8 cellular contexts compared by ENCODE assay signal in the genomic region with DNA sequence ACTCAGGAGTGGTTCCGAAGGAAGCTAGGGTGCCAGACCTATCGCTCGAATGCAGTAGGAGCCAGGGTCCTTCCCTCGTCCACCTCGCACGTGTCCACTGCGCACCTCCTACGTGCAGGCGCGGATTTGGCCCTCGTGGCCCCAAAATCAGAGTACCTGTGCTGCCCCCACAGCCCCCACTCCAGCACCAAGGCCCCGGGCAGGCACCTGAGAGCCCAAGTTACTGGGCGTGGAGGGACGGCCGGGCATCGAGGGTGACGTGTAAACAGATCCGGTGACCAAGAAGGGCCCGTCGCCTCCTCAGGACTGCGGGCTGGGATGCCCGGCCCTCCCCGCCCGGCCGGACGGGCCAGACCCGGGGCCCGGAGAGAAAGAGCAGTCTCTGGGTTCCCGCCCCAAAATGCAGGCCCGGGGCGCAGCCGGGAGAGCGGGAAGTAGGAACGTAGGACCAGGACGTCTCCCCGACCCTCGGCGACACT. TPM values are rescaled to one million over a fixed set of nuclear protein-coding genes. Genes with fewer than 3 reads are reported as not detected.
DNase-seq lines count a peak whose midpoint lies in the region; ATAC-seq and TF ChIP-seq lines count a peak whose summit lies in the region.

No MANE protein-coding gene starts in this region.

- peaks cover 26% of the 10 kb centered on the region for H3F3A ChIP-seq in MM.1S (ENCODE audit: insufficient read depth, low read length)

- H3K9ac ChIP-seq in MM.1S (ENCODE audit: low read length): peak overlapping the region; percentile 91
- peak overlapping the region; percentile 74 for H3K9ac ChIP-seq in mucosa of stomach (ENCODE audit: low read length)

- H3K9me3 ChIP-seq in MM.1S (replicated peaks; ENCODE audit: insufficient read depth, low read length) (no peaks in the 10 kb centered on the region), mucosa of stomach (ENCODE audit: control insufficient read depth, low read length) (no peaks in the 10 kb centered on the region)

- no peak for DNase-seq in activated CD4-positive, alpha-beta T cell treated with anti-CD3 and anti-CD28 coated beads, Interleukin-2, amount 10 ng/mL, durations not matched to agents 24 days and 14 days
- no peak for DNase-seq in activated CD4-positive, alpha-beta T cell treated with anti-CD3 and anti-CD28 coated beads, Interleukin-2, amount 50 U/mL, for 1 hour
- DNase-seq in MM.1S (no peak), dorsolateral prefrontal cortex (no peak), medulla oblongata (ENCODE audit: extremely low spot score) (no peak), OCI-M1 (lab: John Stamatoyannopoulos, UW) (no peak)

- no peaks in the 10 kb centered on the region for H3K9me2 ChIP-seq in MM.1S (replicated peaks; ENCODE audit: insufficient read depth, low read length)

- H3K36me3 ChIP-seq in MM.1S (replicated peaks; ENCODE audit: insufficient read depth, low read length) (no peaks in the 10 kb centered on the region; the same call in 1 of the 2 replicates), mucosa of stomach (ENCODE audit: control insufficient read depth, insufficient read depth, low read length) (peaks cover 8% of the 10 kb centered on the region)

- H3K9me3 Mint-ChIP-seq in activated CD4-positive, alpha-beta T cell treated with anti-CD3 and anti-CD28 coated beads, Interleukin-2, amount 10 ng/mL, durations not matched to agents 24 days and 14 days: no peaks in the 10 kb centered on the region

- peaks cover 25% of the 10 kb centered on the region for H3K36me3 Mint-ChIP-seq in activated CD4-positive, alpha-beta T cell treated with anti-CD3 and anti-CD28 coated beads, Interleukin-2, amount 10 ng/mL, durations not matched to agents 24 days and 14 days (ENCODE audit: low read depth)

- TF ChIP-seq CTCF in MM.1S (IDR thresholded peaks at IDR 0.05; ENCODE audit: low read length) (no peak), dorsolateral prefrontal cortex (IDR thresholded peaks at IDR 0.05 in 54 of 56, conservative IDR thresholded peaks at IDR 0.05 in 2 of 56; ENCODE audit: low read depth in 1 of 56, partially characterized antibody in 56 of 56) (no peak)

- H3K27me3 Mint-ChIP-seq in activated CD4-positive, alpha-beta T cell treated with anti-CD3 and anti-CD28 coated beads, Interleukin-2, amount 10 ng/mL, durations not matched to agents 24 days and 14 days: no peaks in the 10 kb centered on the region

- H3K27me3 ChIP-seq in MM.1S (replicated peaks; ENCODE audit: insufficient read depth, low read length) (no peaks in the 10 kb centered on the region), dorsolateral prefrontal cortex (no peaks in the 10 kb centered on the region), mucosa of stomach (ENCODE audit: control insufficient read depth, insufficient read depth, low read length) (no peaks in the 10 kb centered on the region)

- H3K4me3 Mint-ChIP-seq in activated CD4-positive, alpha-beta T cell treated with anti-CD3 and anti-CD28 coated beads, Interleukin-2, amount 10 ng/mL, durations not matched to agents 24 days and 14 days: peak overlapping the region; percentile 94

- H3K79me2 ChIP-seq in MM.1S (ENCODE audit: low read length): peaks cover 22% of the 10 kb centered on the region

- peak overlapping the region; percentile 99 for H3K4me2 ChIP-seq in MM.1S (ENCODE audit: low read depth, low read length)

- H3K27ac ChIP-seq in MM.1S (ENCODE audit: low read length): peak overlapping the region; percentile 31; the same call in 1 of the 2 replicates
- H3K27ac ChIP-seq in dorsolateral prefrontal cortex: peak overlapping the region in 55 of 59 donors; percentile 38 to 93 (median 83)

- intact Hi-C loops in activated CD4-positive, alpha-beta T cell treated with anti-CD3 and anti-CD28 coated beads, Interleukin-2, amount 10 ng/mL, durations not matched to agents 24 days and 14 days (cut with micrococcal nuclease): loop anchor here (2.0 kb wide), 2 partner anchors 15 to 257 kb away; a partner anchor contains a TSS
- intact Hi-C loops in dorsolateral prefrontal cortex (cut with DNase I): loop anchor here (1.0 to 2.0 kb wide), 3 partner anchors 21 to 106 kb away; a partner anchor contains a TSS

- peaks cover 20% of the 10 kb centered on the region for H3K4me1 Mint-ChIP-seq in activated CD4-positive, alpha-beta T cell treated with anti-CD3 and anti-CD28 coated beads, Interleukin-2, amount 10 ng/mL, durations not matched to agents 24 days and 14 days

- peak overlapping the region; percentile 82 for H3K27ac Mint-ChIP-seq in activated CD4-positive, alpha-beta T cell treated with anti-CD3 and anti-CD28 coated beads, Interleukin-2, amount 10 ng/mL, durations not matched to agents 24 days and 14 days

- ATAC-seq in HG03045 (IDR thresholded peaks at IDR 0.05; ENCODE audit: unreplicated experiment): no peak

- peak overlapping the region; percentile 58 for H2AFZ ChIP-seq in MM.1S (ENCODE audit: low read length)

- H3K4me1 ChIP-seq in MM.1S (ENCODE audit: low read length): peaks cover 3% of the 10 kb centered on the region; the same call in 1 of the 2 replicates
- peaks cover 12% of the 10 kb centered on the region for H3K4me1 ChIP-seq in mucosa of stomach (ENCODE audit: control insufficient read depth, insufficient read depth, low read length)

- peak overlapping the region; percentile 100 for H3K4me3 ChIP-seq in MM.1S (ENCODE audit: low read length)
- peak overlapping the region; percentile 68 to 100 (median 97) for H3K4me3 ChIP-seq in dorsolateral prefrontal cortex
- H3K4me3 ChIP-seq in mucosa of stomach (ENCODE audit: low read length): peak overlapping the region; percentile 84

- no peaks in the 10 kb centered on the region for H4K20me1 ChIP-seq in MM.1S (ENCODE audit: insufficient read depth, low read length)

RNA-seq across cellular contexts. Expression of a gene that starts 0.5 kb away (rescaled TPM):
- total RNA-seq in activated CD4-positive, alpha-beta T cell treated with anti-CD3 and anti-CD28 coated beads, Interleukin-2, amount 10 ng/mL, durations not matched to agents 24 days and 14 days: 172 TPM in 2 replicates
- total RNA-seq in dorsolateral prefrontal cortex: 100 to 1,000 TPM in 1 of 120 experiments, 10 to 100 TPM in 119; 42.3 to 102 (median 61.2) TPM

RNA-seq across cellular contexts. Expression of a gene that starts 15.7 kb away (rescaled TPM):
- 0.42 TPM in 1 of 2 replicates, not detected in the other for total RNA-seq in activated CD4-positive, alpha-beta T cell treated with anti-CD3 and anti-CD28 coated beads, Interleukin-2, amount 10 ng/mL, durations not matched to agents 24 days and 14 days
- total RNA-seq in dorsolateral prefrontal cortex: 100 to 1,000 TPM; 123 to 489 (median 370) TPM

RNA-seq across cellular contexts. Expression of a gene that starts 21.0 kb away (rescaled TPM):
- total RNA-seq in activated CD4-positive, alpha-beta T cell treated with anti-CD3 and anti-CD28 coated beads, Interleukin-2, amount 10 ng/mL, durations not matched to agents 24 days and 14 days: 33.0 and 34.6 TPM in 2 replicates
- 100 to 1,000 TPM in 7 of 120 experiments, 10 to 100 TPM in 113; 42.3 to 110 (median 70.1) TPM for total RNA-seq in dorsolateral prefrontal cortex

RNA-seq across cellular contexts. Expression of a gene that starts 39.5 kb away (rescaled TPM):
- 0.21 and 0.26 TPM in 2 replicates for total RNA-seq in activated CD4-positive, alpha-beta T cell treated with anti-CD3 and anti-CD28 coated beads, Interleukin-2, amount 10 ng/mL, durations not matched to agents 24 days and 14 days
- 10 to 100 TPM; 17.3 to 81.0 (median 52.3) TPM for total RNA-seq in dorsolateral prefrontal cortex

RNA-seq across cellular contexts. Expression of a gene that starts 56.2 kb away (rescaled TPM):
- total RNA-seq in activated CD4-positive, alpha-beta T cell treated with anti-CD3 and anti-CD28 coated beads, Interleukin-2, amount 10 ng/mL, durations not matched to agents 24 days and 14 days: not detected in 2 replicates
- total RNA-seq in dorsolateral prefrontal cortex: 1 to 10 TPM in 33 of 120 experiments, under 1 TPM in 62, not detected in 25; 0.08 to 6.2 (median 0.68) TPM

Comparison
In these comparisons a context has a peak if more than half of its experiments do, and no peak if none do; other contexts are left out.
1. RNA of a gene that starts 15.7 kb away (total RNA-seq): 123 to 489 TPM in dorsolateral prefrontal cortex; 0.42 TPM in activated CD4-positive, alpha-beta T cell treated with anti-CD3 and anti-CD28 coated beads, Interleukin-2, amount 10 ng/mL, durations not matched to agents 24 days and 14 days; every median in the first group is over 10 times any median in the second.
2. Peak in every context shown above with its lines, with median percentiles within 50 percentile points of each other: H3K4me3 ChIP-seq.